25 cellular contexts compared by ENCODE assay signal in the genomic region with DNA sequence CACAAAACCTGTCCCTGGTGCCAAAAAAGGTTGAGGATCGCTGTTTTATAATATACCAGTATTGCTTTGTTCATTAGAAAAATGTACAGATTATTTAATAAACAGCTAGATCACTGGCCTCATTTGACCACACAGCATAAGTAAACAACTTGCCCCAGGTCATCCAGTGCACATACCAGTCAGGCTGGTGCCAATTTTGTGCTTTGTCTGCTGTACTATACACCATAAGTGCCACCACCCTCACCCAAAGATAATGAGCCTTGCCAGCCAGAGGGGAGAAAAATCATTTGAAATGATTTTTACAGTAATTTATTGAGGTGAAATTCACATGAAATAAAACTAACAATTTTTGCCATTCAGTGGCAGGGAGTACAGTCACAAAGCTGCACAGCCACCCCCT.
DNase-seq lines count a peak whose midpoint lies in the region; ATAC-seq, FAIRE-seq and TF ChIP-seq lines count a peak whose summit lies in the region.
"Had no signal": no experiment of that assay in that cellular context is flagged by ENCODE, and none has a peak within 500 bp of the region (broad histone marks: within the 10 kb centered on the region; RNA-seq: fewer than 3 reads in every experiment).

No MANE protein-coding gene starts in this region.

- DNase-seq in A549 (ENCODE audit: low read depth in 1 of 2, low spot score in 1 of 2) (no peak), IMR-90 (no peak), left lobe of liver (ENCODE audit: low spot score) (no peak), DMS53 (lab: John Stamatoyannopoulos, UW) (no peak), UCSD-AML1 (lab: John Stamatoyannopoulos, UW; ENCODE audit: unreplicated experiment) (no peak), DMS 273 (lab: John Stamatoyannopoulos, UW; ENCODE audit: unreplicated experiment) (no peak), GM20000 (ENCODE audit: low spot score) (no peak)
- DNase-seq: C1 segment of cervical spinal cord; CD4-positive, alpha-beta memory T cell; COR-L47; DMS79 treated with DMSO at 0.1 percent for 48 hours; GF-D8; HCEC 1CT; Karpas-422; NCI-H1105 treated with DMSO at 0.1 percent for 48 hours; NCI-H2029; NCI-H446; NCI-H524 treated with DMSO at 0.1 percent for 48 hours; NCI-H774; RPMI8226; SHP77; SW 1271 had no signal

- no peak overlapping the region for H3K14ac ChIP-seq in IMR-90 (replicated peaks; ENCODE audit: low read depth, low read length)

- TF ChIP-seq RAD21 in A549 (conservative IDR thresholded peaks at IDR 0.05 in 1 of 2, IDR thresholded peaks at IDR 0.05 in 1 of 2): no peak
- no peak for TF ChIP-seq RAD21 in IMR-90 (IDR thresholded peaks at IDR 0.05; ENCODE audit: low read length)

- no peak for FAIRE-seq in A549 (lab: Jason Lieb, UNC)
- FAIRE-seq: GM12891, H1 had no signal

- H2BK120ac ChIP-seq in IMR-90 (ENCODE audit: low read depth, low read length): no peak overlapping the region

- H2AFZ ChIP-seq in IMR-90 (replicated peaks; ENCODE audit: low read length, poor library complexity): no peak overlapping the region

- no peaks in the 10 kb centered on the region for H3K79me1 ChIP-seq in IMR-90 (ENCODE audit: low read depth in 1 of 2, low read length in 2 of 2)

- H2BK5ac ChIP-seq in IMR-90 (ENCODE audit: low read depth, low read length, poor library complexity, severe bottlenecking): no peak overlapping the region

- POLR2A ChIA-PET in A549 (lab: Yijun Ruan, JAX): interaction anchor here (0.7 to 0.8 kb wide), 2 partner anchors 355 to 755 kb away, joined by 3 read pairs; a partner anchor contains a TSS
- POLR2A ChIA-PET in IMR-90 (lab: Charles Lee; ENCODE audit: unreplicated experiment): no interaction called here

- intact Hi-C loops in IMR-90 (cut with micrococcal nuclease): no loop called here

- H3K36me3 ChIP-seq in IMR-90 (ENCODE audit: control insufficient read depth, insufficient read depth, low read length) (no peaks in the 10 kb centered on the region), stomach smooth muscle (ENCODE audit: control insufficient read depth in 2 of 2, insufficient read depth in 2 of 2, low read length in 2 of 2) (no peaks in the 10 kb centered on the region)

- H3K27ac ChIP-seq in A549: peak overlapping the region; percentile 81 to 86
- no peak overlapping the region for H3K27ac ChIP-seq in IMR-90 (ENCODE audit: insufficient read depth, low read length)
- peak overlapping the region; percentile 93 for H3K27ac ChIP-seq in stomach smooth muscle (ENCODE audit: low read length)

- H3K4me1 ChIP-seq in A549 (peaks cover 33% of the 10 kb centered on the region), IMR-90 (ENCODE audit: control insufficient read depth, insufficient read depth, low read length) (peaks cover 15% of the 10 kb centered on the region), stomach smooth muscle (ENCODE audit: control insufficient read depth, insufficient read depth, low read length) (peaks cover 31% of the 10 kb centered on the region)

- CTCF ChIA-PET in A549 (lab: Yijun Ruan, JAX) (interaction anchor here (0.6 to 3.0 kb wide), 3 partner anchors 9 to 1670 kb away, joined by 3 to 13 read pairs (median 4); no protein-coding TSS in a partner anchor), IMR-90 (lab: Yijun Ruan, JAX) (no interaction called here)

- TF ChIP-seq CTCF in A549 (IDR thresholded peaks at IDR 0.05) (no peak), IMR-90 (conservative IDR thresholded peaks at IDR 0.05; ENCODE audit: low read depth, low read length) (no peak), GM20000 (IDR thresholded peaks at IDR 0.05; ENCODE audit: extremely low read depth, missing control alignments) (no peak)

- peaks cover 18% of the 10 kb centered on the region for H3K9me1 ChIP-seq in IMR-90 (ENCODE audit: insufficient read depth, low read length)

- TF ChIP-seq EP300 in A549 (IDR thresholded peaks at IDR 0.05): no peak

- ATAC-seq in A549: no peak
- no peak for ATAC-seq in IMR-90 (ENCODE audit: low read depth)
- peak; percentile 57 for ATAC-seq in left lobe of liver

- H4K8ac ChIP-seq in IMR-90 (ENCODE audit: low read depth in 2 of 2, low read length in 2 of 2): peak overlapping the region in 1 of 2 experiments; percentile 43; a peak in 1 of 4 replicates

- in situ Hi-C loops in IMR-90 (cut with MboI; ENCODE audit: low sequenced_read_pairs): no loop called here

- H3K27me3 ChIP-seq in IMR-90 (ENCODE audit: control insufficient read depth, insufficient read depth, low read length) (peaks cover under 1% of the 10 kb centered on the region), stomach smooth muscle (ENCODE audit: control insufficient read depth in 1 of 2, insufficient read depth in 2 of 2, low read length in 2 of 2) (no peaks in the 10 kb centered on the region)

- H3K4me2 ChIP-seq in A549: peak overlapping the region; percentile 82; the same call in 2 of the 3 replicates
- H3K4me2 ChIP-seq in IMR-90 (ENCODE audit: low read depth, low read length): no peak overlapping the region

- H2BK15ac ChIP-seq in IMR-90 (ENCODE audit: low read depth, low read length): no peak overlapping the region

- no peaks in the 10 kb centered on the region for H3K9me3 ChIP-seq in A549
- no peaks in the 10 kb centered on the region for H3K9me3 ChIP-seq in IMR-90 (ENCODE audit: control insufficient read depth, insufficient read depth, low read length)
- no peaks in the 10 kb centered on the region for H3K9me3 ChIP-seq in stomach smooth muscle (ENCODE audit: control insufficient read depth in 2 of 2, low read length in 2 of 2)

- 89% methylated on average over 1 of the region's 1 CpG for WGBS in A549 (ENCODE audit: missing lambda C conversion rate)
- WGBS in IMR-90 (ENCODE audit: extremely low coverage in 2 of 2, insufficient read length in 1 of 2), 2 experiments: no CpG with 5 or more reads among the region's 1 CpG

- H3K4me3 ChIP-seq in A549 (no peak overlapping the region), IMR-90 (ENCODE audit: insufficient read depth, low read depth, low read length) (no peak overlapping the region), stomach smooth muscle (ENCODE audit: low read length in 2 of 2) (no peak overlapping the region)

- no TSS peak for BruUV-seq in IMR-90 (replicated peaks; lab: Mats Ljungman, UMichigan)

- H3K4ac ChIP-seq in IMR-90 (ENCODE audit: low read depth, low read length): no peak overlapping the region

- H2AK9ac ChIP-seq in IMR-90 (replicated peaks; ENCODE audit: low read depth, low read length, poor library complexity): no peak overlapping the region

- no peak overlapping the region for H3K23ac ChIP-seq in IMR-90 (ENCODE audit: low read depth, low read length)

- H3K56ac ChIP-seq in IMR-90 (ENCODE audit: extremely low read depth, insufficient read depth, low read length): peak overlapping the region; percentile 3; the same call in 1 of the 2 replicates

- H4K91ac ChIP-seq in IMR-90 (ENCODE audit: insufficient read depth, low read depth, low read length): no peak overlapping the region; the same call in 1 of the 2 replicates

- 0 out of 2 replicates have a peak overlapping the region, but pooled peaks have one; percentile 58 for H4K5ac ChIP-seq in IMR-90 (ENCODE audit: low read depth, low read length)

- no peak overlapping the region for H2AK5ac ChIP-seq in IMR-90 (ENCODE audit: low read depth, low read length)

- no peaks in the 10 kb centered on the region for H4K20me1 ChIP-seq in IMR-90 (ENCODE audit: insufficient read depth, low read length)

- no peak overlapping the region; the same call in 1 of the 2 replicates for H2BK20ac ChIP-seq in IMR-90 (ENCODE audit: low read depth, low read length)

- peak overlapping the region; percentile 43; the same call in 1 of the 2 replicates for H3K18ac ChIP-seq in IMR-90 (ENCODE audit: low read depth, low read length)

- TF ChIP-seq POLR2A in A549 (IDR thresholded peaks at IDR 0.05; ENCODE audit: low read length) (no peak), IMR-90 (IDR thresholded peaks at IDR 0.05; ENCODE audit: low read depth, low read length) (no peak)

- H3K9ac ChIP-seq in IMR-90 (ENCODE audit: low read depth, low read length): no peak overlapping the region
- peak overlapping the region in 1 of 2 donors; percentile 1 for H3K9ac ChIP-seq in stomach smooth muscle (ENCODE audit: low read length in 2 of 2)

- dilution Hi-C loops in IMR-90 (cut with HindIII; ENCODE audit: low sequenced_read_pairs, unreplicated experiment): no loop called here

TF ChIP-seq in A549, 52 proteins besides CTCF, POLR2A, EP300 and RAD21 (continues in another document):
- TF ChIP-seq FOSL2 (IDR thresholded peaks at IDR 0.05): no peak
- no peak for TF ChIP-seq FOSL2 (CRISPR knock-in tag; IDR thresholded peaks at IDR 0.05)
- no peak for TF ChIP-seq HOXA7 (CRISPR knock-in tag; IDR thresholded peaks at IDR 0.05)
- no peak for TF ChIP-seq NR3C1 (IDR thresholded peaks at IDR 0.05)
- TF ChIP-seq TP53 (CRISPR knock-in tag; IDR thresholded peaks at IDR 0.05): no peak

TF ChIP-seq in IMR-90, 13 proteins besides CTCF, POLR2A, EP300 and RAD21 (continues in another document):
- TF ChIP-seq BHLHE40 (IDR thresholded peaks at IDR 0.05; ENCODE audit: low read depth, low read length): no peak
- TF ChIP-seq CEBPB (IDR thresholded peaks at IDR 0.05; ENCODE audit: low read depth, low read length): no peak
- TF ChIP-seq FOS (IDR thresholded peaks at IDR 0.05; ENCODE audit: low read depth, low read length): no peak
- no peak for TF ChIP-seq NFE2L2 (IDR thresholded peaks at IDR 0.05; ENCODE audit: low read depth, low read length)
- TF ChIP-seq RCOR1 (IDR thresholded peaks at IDR 0.05; ENCODE audit: insufficient replicate concordance, low read length): no peak
- TF ChIP-seq RFX5 (IDR thresholded peaks at IDR 0.05; ENCODE audit: low read depth, low read length): no peak
- TF ChIP-seq, protein P1, sequence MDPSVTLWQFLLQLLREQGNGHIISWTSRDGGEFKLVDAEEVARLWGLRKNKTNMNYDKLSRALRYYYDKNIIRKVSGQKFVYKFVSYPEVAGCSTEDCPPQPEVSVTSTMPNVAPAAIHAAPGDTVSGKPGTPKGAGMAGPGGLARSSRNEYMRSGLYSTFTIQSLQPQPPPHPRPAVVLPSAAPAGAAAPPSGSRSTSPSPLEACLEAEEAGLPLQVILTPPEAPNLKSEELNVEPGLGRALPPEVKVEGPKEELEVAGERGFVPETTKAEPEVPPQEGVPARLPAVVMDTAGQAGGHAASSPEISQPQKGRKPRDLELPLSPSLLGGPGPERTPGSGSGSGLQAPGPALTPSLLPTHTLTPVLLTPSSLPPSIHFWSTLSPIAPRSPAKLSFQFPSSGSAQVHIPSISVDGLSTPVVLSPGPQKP (IDR thresholded peaks at IDR 0.05; ENCODE audit: borderline replicate concordance, low read depth, low read length): no peak
- no peak for TF ChIP-seq MAFK (IDR thresholded peaks at IDR 0.05; ENCODE audit: low read depth, low read length)
- no peak for TF ChIP-seq MAZ (IDR thresholded peaks at IDR 0.05; ENCODE audit: borderline replicate concordance, low read depth, low read length)
- no peak for TF ChIP-seq SMC3 (IDR thresholded peaks at IDR 0.05; ENCODE audit: low read depth, low read length)
- TF ChIP-seq MXI1 (IDR thresholded peaks at IDR 0.05; ENCODE audit: borderline replicate concordance, low read depth, low read length): no peak
